ENCODE assay signal across 31 cellular contexts in the genomic region with DNA sequence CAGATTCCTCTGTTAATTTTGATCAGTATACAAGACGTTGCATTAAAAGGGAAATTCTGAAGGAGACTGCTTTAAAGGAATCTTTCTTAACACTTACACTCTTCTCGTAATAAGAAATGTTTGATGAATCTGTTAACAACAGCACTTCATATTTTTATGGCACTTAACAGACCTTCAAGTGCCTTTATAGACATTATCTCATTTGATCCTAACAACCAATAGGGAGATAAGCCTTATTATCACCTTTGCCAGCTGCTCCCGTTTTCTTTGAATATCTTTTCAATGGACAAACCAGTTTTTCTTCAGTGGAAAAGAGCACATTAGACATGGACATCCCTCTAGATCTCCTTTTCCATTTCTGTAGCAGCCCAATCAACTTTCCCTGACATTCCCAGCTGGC.
"Had no signal": no experiment of that assay in that cellular context is flagged by ENCODE, and none has a peak within 500 bp of the region (broad histone marks: within the 10 kb centered on the region; RNA-seq: fewer than 3 reads in every experiment).

No MANE protein-coding gene starts in this region.

- H3K36me3 ChIP-seq: adrenal gland, cardiac muscle cell, colonic mucosa, esophagus squamous epithelium, gastroesophageal sphincter, heart right ventricle, WERI-Rb-1 had no signal

- DNase-seq: activated B cell treated with CpG ODN at 0.5 μM for 24 hours; activated CD4-positive, alpha-beta T cell treated with anti-CD3 and anti-CD28 coated beads for 48 hours; activated CD4-positive, alpha-beta T cell treated with anti-CD3 and anti-CD28 coated beads, Interleukin-2, amount 50 U/mL, for 1 hour; activated CD4-positive, alpha-beta T cell treated with anti-CD3 and anti-CD28 coated beads, Interleukin-2, amount 50 U/mL, for 48 hours; activated CD8-positive, alpha-beta memory T cell treated with anti-CD3 and anti-CD28 coated beads for 24 hours; activated CD8-positive, alpha-beta T cell treated with anti-CD3 and anti-CD28 coated beads for 36 hours; activated effector memory CD4-positive, alpha-beta T cell treated with anti-CD3 and anti-CD28 coated beads, Interleukin-2, amount 50 U/mL, for 16 hours; activated naive CD4-positive, alpha-beta T cell treated with anti-CD3 and anti-CD28 coated beads for 36 hours; activated naive CD8-positive, alpha-beta T cell treated with anti-CD3 and anti-CD28 coated beads for 36 hours; activated naive CD8-positive, alpha-beta T cell treated with anti-CD3 and anti-CD28 coated beads, Interleukin-2, amount 50 U/mL, for 24 hours; activated T-cell treated with anti-CD3 and anti-CD28 coated beads, Interleukin-2, amount 50 U/mL, for 4 hours; adrenal gland; amygdala; aorta; body of pancreas; central memory CD4-positive, alpha-beta T cell; cerebellar nuclear complex; colonic mucosa; effector CD8-positive, alpha-beta T cell; esophagus squamous epithelium; foreskin melanocyte; heart right ventricle; T-helper 17 cell; T1000; WERI-Rb-1 had no signal

- H3K9me3 ChIP-seq: adrenal gland, body of pancreas, colonic mucosa, esophagus squamous epithelium, gastroesophageal sphincter, heart right ventricle had no signal

- ATAC-seq: activated CD4-positive, CD25-positive, alpha-beta regulatory T cell treated with anti-CD3 and anti-CD28 coated beads, Interleukin-2, amount 50 U/mL, for 24 hours; activated CD8-positive, alpha-beta T cell treated with anti-CD3 and anti-CD28 coated beads for 36 hours; activated naive CD8-positive, alpha-beta T cell treated with anti-CD3 and anti-CD28 coated beads, Interleukin-2, amount 50 U/mL, for 24 hours; activated T-cell treated with anti-CD3 and anti-CD28 coated beads, Interleukin-2, amount 50 U/mL, for 4 hours; body of pancreas; gastroesophageal sphincter; heart right ventricle; T-helper 17 cell had no signal

- H3K27me3 ChIP-seq: adrenal gland, body of pancreas, cardiac muscle cell, colonic mucosa, esophagus squamous epithelium, gastroesophageal sphincter, heart right ventricle had no signal

- H3K27ac ChIP-seq: adrenal gland, body of pancreas, cardiac muscle cell, colonic mucosa, epithelial cell of prostate, esophagus squamous epithelium, gastroesophageal sphincter, heart right ventricle, WERI-Rb-1 had no signal

- H3K4me3 ChIP-seq: adrenal gland, body of pancreas, cardiac muscle cell, colonic mucosa, esophagus squamous epithelium, gastroesophageal sphincter, heart right ventricle had no signal

- H3K4me1 ChIP-seq: adrenal gland, colonic mucosa, esophagus squamous epithelium, gastroesophageal sphincter, heart right ventricle had no signal

- FAIRE-seq: endometrium, endothelial cell of umbilical vein had no signal
